Comparison of ENCODE assay signal across 15 cellular contexts in the genomic region with DNA sequence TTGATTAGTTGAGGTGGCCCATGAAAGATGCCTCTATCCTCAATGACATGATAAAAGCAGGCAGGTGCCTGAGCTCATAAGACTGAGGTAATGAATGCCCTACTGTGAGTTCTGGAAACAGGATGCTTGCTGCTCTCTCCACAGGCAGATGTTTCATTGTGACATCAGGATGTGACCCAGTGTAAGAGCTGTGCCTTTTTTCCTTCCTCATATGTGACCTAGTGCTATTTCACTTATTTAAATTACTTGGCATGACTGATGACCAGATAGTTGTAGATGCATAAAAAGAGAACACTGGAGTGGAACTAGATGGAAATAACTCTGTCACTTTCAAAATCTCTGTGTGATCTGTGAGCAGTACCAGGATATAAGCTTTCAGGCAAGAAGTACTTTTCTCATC. TPM values are rescaled to one million over a fixed set of nuclear protein-coding genes. Genes with fewer than 3 reads are reported as not detected.
DNase-seq lines count a peak whose midpoint lies in the region; ATAC-seq and TF ChIP-seq lines count a peak whose summit lies in the region.
"Had no signal": no experiment of that assay in that cellular context is flagged by ENCODE, and none has a peak within 500 bp of the region (broad histone marks: within the 10 kb centered on the region; RNA-seq: fewer than 3 reads in every experiment).

No MANE protein-coding gene starts in this region.

- POLR2A ChIA-PET in A673 (lab: Charles Lee; ENCODE audit: low non-redundant PET): no interaction called here
- POLR2A ChIA-PET in naive thymus-derived CD8-positive, alpha-beta T cell (lab: Charles Lee): no interaction called here

- H3K4me3 Mint-ChIP-seq in naive thymus-derived CD8-positive, alpha-beta T cell: no peak overlapping the region
- H3K4me3 Mint-ChIP-seq: CD4-positive, alpha-beta memory T cell; nephron had no signal

- BruUV-seq in A673 (replicated peaks; lab: Mats Ljungman, UMichigan): no TSS peak

- H3K9me3 Mint-ChIP-seq in naive thymus-derived CD8-positive, alpha-beta T cell: peaks cover 0 to 5% (median 0%) of the 10 kb centered on the region in 9 donors
- H3K9me3 Mint-ChIP-seq: nephron had no signal

- no peak overlapping the region for H3K27ac Mint-ChIP-seq in naive thymus-derived CD8-positive, alpha-beta T cell
- H3K27ac Mint-ChIP-seq: CD4-positive, alpha-beta memory T cell; nephron had no signal

- peak; percentile 15 for DNase-seq in GM10266 (ENCODE audit: extremely low spot score)
- peak; percentile 6 to 75 for DNase-seq in HL-60 (ENCODE audit: low read depth in 1 of 2, low spot score in 1 of 2)
- DNase-seq in left kidney (ENCODE audit: low read depth, low spot score): peak; percentile 2
- no peak for DNase-seq in A673 (ENCODE audit: low spot score)
- DNase-seq in naive thymus-derived CD8-positive, alpha-beta T cell: no peak
- no peak for DNase-seq in medulla oblongata (ENCODE audit: extremely low spot score)
- DNase-seq: CD4-positive, alpha-beta memory T cell; MG63; NCI-H774; uterus had no signal

- H3K27me3 ChIP-seq in HL-60 (ENCODE audit: insufficient read depth, poor library complexity, severe bottlenecking): no peaks in the 10 kb centered on the region
- no peaks in the 10 kb centered on the region for H3K27me3 ChIP-seq in A673 (replicated peaks; ENCODE audit: insufficient read depth, low read depth, low read length, poor library complexity)
- H3K27me3 ChIP-seq: MG63, uterus had no signal

- H3K4me1 Mint-ChIP-seq in naive thymus-derived CD8-positive, alpha-beta T cell: no peaks in the 10 kb centered on the region
- H3K4me1 Mint-ChIP-seq: CD4-positive, alpha-beta memory T cell; nephron had no signal

- intact Hi-C loops in A673 (cut with micrococcal nuclease; ENCODE audit: unreplicated experiment): no loop called here

- H3K9me3 ChIP-seq in A673 (ENCODE audit: low read depth, low read length, poor library complexity, severe bottlenecking): no peaks in the 10 kb centered on the region
- H3K9me3 ChIP-seq: MG63, uterus had no signal

- peak; percentile 52 for ATAC-seq in GM21381 (IDR thresholded peaks at IDR 0.05; ENCODE audit: unreplicated experiment)
- no peak for ATAC-seq in HG02840 (IDR thresholded peaks at IDR 0.05; ENCODE audit: low FRiP score, unreplicated experiment)
- ATAC-seq in naive thymus-derived CD8-positive, alpha-beta T cell: no peak

- no peaks in the 10 kb centered on the region for H3K36me3 Mint-ChIP-seq in naive thymus-derived CD8-positive, alpha-beta T cell
- H3K36me3 Mint-ChIP-seq: CD4-positive, alpha-beta memory T cell had no signal

- H3K27ac ChIP-seq in HL-60 (replicated peaks) (0 out of 2 replicates have a peak overlapping the region, but pooled peaks have one; percentile 14), A673 (ENCODE audit: low read depth, low read length, poor library complexity, severe bottlenecking) (no peak overlapping the region)
- H3K27ac ChIP-seq: SK-N-MC, skin epidermis, uterus had no signal

- no peaks in the 10 kb centered on the region for H3K27me3 Mint-ChIP-seq in naive thymus-derived CD8-positive, alpha-beta T cell
- H3K27me3 Mint-ChIP-seq: CD4-positive, alpha-beta memory T cell had no signal

- no peak for TF ChIP-seq CTCF in GM10266 (IDR thresholded peaks at IDR 0.05; ENCODE audit: control insufficient read depth, insufficient read depth, low read depth, missing control alignments)
- TF ChIP-seq CTCF in HL-60 (IDR thresholded peaks at IDR 0.05; ENCODE audit: insufficient read depth, low read length): no peak
- no peak for TF ChIP-seq CTCF in A673 (conservative IDR thresholded peaks at IDR 0.05; ENCODE audit: low read depth, low read length)

- peaks cover 66% of the 10 kb centered on the region for H3K36me3 ChIP-seq in A673 (ENCODE audit: insufficient read depth, low read length, poor library complexity, severe bottlenecking)
- H3K36me3 ChIP-seq: uterus had no signal

- CTCF ChIA-PET in A673 (lab: Charles Lee): no interaction called here

- H3K4me1 ChIP-seq in A673 (ENCODE audit: insufficient read depth, low read length, poor library complexity, severe bottlenecking): no peaks in the 10 kb centered on the region
- H3K4me1 ChIP-seq: uterus had no signal

- no peak overlapping the region for H3K4me3 ChIP-seq in HL-60 (replicated peaks; ENCODE audit: insufficient read depth, low read length)
- no peak overlapping the region for H3K4me3 ChIP-seq in A673 (ENCODE audit: low read depth, low read length, poor library complexity, severe bottlenecking)
- H3K4me3 ChIP-seq: MG63, SK-N-MC, skin epidermis, uterus had no signal

RNA-seq across cellular contexts. Expression of a gene that starts 31.9 kb away (rescaled TPM):
- total RNA-seq in A673 (2021): 37.6 and 39.7 TPM in 2 replicates
- total RNA-seq in naive thymus-derived CD8-positive, alpha-beta T cell: under 1 TPM; 0.05 to 0.10 TPM
- polyA plus RNA-seq in naive thymus-derived CD8-positive, alpha-beta T cell: not detected
- polyA plus RNA-seq: CD4-positive, alpha-beta memory T cell had no signal

Comparison
In these comparisons a context has a peak if more than half of its experiments do, and no peak if none do; other contexts are left out.
1. DNase-seq: peak in GM10266 (single experiment), HL-60 (2 of 2) and left kidney (single experiment); none in A673 (single experiment), naive thymus-derived CD8-positive, alpha-beta T cell (0 of 10) and medulla oblongata (single experiment).
2. RNA of a gene that starts 31.9 kb away (total RNA-seq): 37.6 to 39.7 TPM in A673; 0.05 to 0.10 TPM in naive thymus-derived CD8-positive, alpha-beta T cell; every median in the first group is over 10 times any median in the second.